ENCODE assay signal across 23 cellular contexts in the genomic region with DNA sequence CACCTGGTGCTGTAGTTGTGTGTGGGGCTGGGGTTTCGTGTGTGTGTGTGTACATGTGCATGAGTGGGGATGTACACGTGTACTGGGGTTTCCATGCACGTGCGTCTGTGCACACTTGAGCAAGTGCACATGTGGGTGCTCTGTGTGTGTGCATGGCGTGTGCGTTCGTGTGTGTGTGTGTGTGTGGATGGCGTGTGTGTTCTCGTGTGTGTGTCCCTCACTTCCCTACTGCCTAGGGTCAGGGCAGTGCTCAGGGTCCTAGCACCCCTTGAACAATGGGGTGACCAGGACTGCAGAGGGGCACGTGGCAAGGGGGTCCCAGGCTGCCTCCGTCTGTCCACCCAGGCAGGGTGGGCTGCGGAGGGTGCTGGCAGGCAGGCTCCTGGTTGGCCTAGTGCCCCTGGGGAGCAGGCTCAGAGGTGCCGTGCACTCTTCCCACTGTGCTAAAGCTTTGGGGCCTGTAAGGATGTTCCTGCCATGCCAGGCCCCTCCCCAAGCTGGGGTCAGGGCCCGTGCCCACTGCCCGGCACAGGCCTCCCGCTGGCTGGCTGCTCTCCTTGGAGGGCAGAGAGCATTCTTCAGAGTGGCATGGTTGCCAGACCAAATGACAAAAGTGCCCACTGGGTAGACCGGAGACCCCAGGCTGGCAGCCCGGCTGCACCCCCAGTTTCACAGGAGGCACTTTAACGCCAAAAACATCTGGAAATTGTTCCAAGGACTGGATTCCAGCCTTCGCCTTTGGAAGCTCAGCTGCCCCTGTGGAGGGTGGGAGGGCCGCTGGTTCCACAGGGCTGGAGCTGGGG. TPM values are rescaled to one million over a fixed set of nuclear protein-coding genes. Genes with fewer than 3 reads are reported as not detected.
A peak's percentile ranks its signal among the peaks of the same experiment; 100 is the strongest.
DNase-seq lines count a peak whose midpoint lies in the region; ATAC-seq, FAIRE-seq and TF ChIP-seq lines count a peak whose summit lies in the region.
"Had no signal": no experiment of that assay in that cellular context is flagged by ENCODE, and none has a peak within 500 bp of the region (broad histone marks: within the 10 kb centered on the region; RNA-seq: fewer than 3 reads in every experiment).

No MANE protein-coding gene starts in this region.

- H3K9me3 ChIP-seq in PC-3 (ENCODE audit: low read length) (no peaks in the 10 kb centered on the region), H1 (ENCODE audit: insufficient read depth in 2 of 2, low read depth in 1 of 2, low read length in 1 of 2) (no peaks in the 10 kb centered on the region), trophoblast cell (ENCODE audit: insufficient read depth, low read depth, low read length) (peaks cover 3% of the 10 kb centered on the region), lower lobe of right lung (no peaks in the 10 kb centered on the region), esophagus muscularis mucosa (no peaks in the 10 kb centered on the region)

- H2BK12ac ChIP-seq in H1 (ENCODE audit: low read depth, low read length): peak overlapping the region; percentile 99; the same call in 1 of the 2 replicates
- no peak overlapping the region for H2BK12ac ChIP-seq in trophoblast cell (ENCODE audit: low read length)

- peaks cover 12% of the 10 kb centered on the region for H3K4me1 Mint-ChIP-seq in CD14-positive monocyte
- H3K4me1 Mint-ChIP-seq: IgD-negative memory B cell had no signal

- TF ChIP-seq RAD21 in H1 (IDR thresholded peaks at IDR 0.05 in 1 of 2, conservative IDR thresholded peaks at IDR 0.05 in 1 of 2; ENCODE audit: low read depth in 2 of 2, low read length in 2 of 2): no peak

- no peaks in the 10 kb centered on the region for H3K9me2 ChIP-seq in PC-3 (replicated peaks; ENCODE audit: low read length)

- peak overlapping the region; percentile 94 for H3K4ac ChIP-seq in H1 (replicated peaks; ENCODE audit: insufficient read length, low read depth, low read length)
- no peak overlapping the region for H3K4ac ChIP-seq in trophoblast cell (ENCODE audit: low read depth, low read length)

- no peak overlapping the region for H3K9ac ChIP-seq in PC-3 (ENCODE audit: low read length)
- no peak overlapping the region for H3K9ac ChIP-seq in H1 (replicated peaks in 1 of 4; ENCODE audit: extremely low read depth in 1 of 4, low read depth in 3 of 4, low read length in 3 of 4)
- peak overlapping the region; percentile 8 for H3K9ac ChIP-seq in trophoblast cell (ENCODE audit: low read length)

- H3K18ac ChIP-seq in H1 (ENCODE audit: extremely low read depth, low read length) (peak overlapping the region; percentile 38; the same call in 1 of the 2 replicates), trophoblast cell (ENCODE audit: low read length) (no peak overlapping the region)

- no peaks in the 10 kb centered on the region for H3K79me2 ChIP-seq in PC-3 (ENCODE audit: low read length)
- no peaks in the 10 kb centered on the region for H3K79me2 ChIP-seq in H1 (ENCODE audit: control insufficient read depth in 1 of 2, insufficient read depth in 2 of 2, low read length in 2 of 2)
- peaks cover 2% of the 10 kb centered on the region for H3K79me2 ChIP-seq in trophoblast cell (ENCODE audit: control insufficient read depth, insufficient read depth, low read length, poor library complexity)

- intact Hi-C loops in CD14-positive monocyte (cut with micrococcal nuclease): loop anchor here in 1 of 2 donors (5.0 kb wide), 1 partner anchor 42 kb away; no protein-coding TSS in a partner anchor
- intact Hi-C loops in PC-3 (cut with micrococcal nuclease): no loop called here
- intact Hi-C loops in lower lobe of right lung (cut with DNase I): no loop called here
- intact Hi-C loops in esophagus muscularis mucosa (cut with DNase I): no loop called here

- H3K79me1 ChIP-seq in H1 (ENCODE audit: low read depth, low read length): no peaks in the 10 kb centered on the region
- peaks cover 17% of the 10 kb centered on the region for H3K79me1 ChIP-seq in trophoblast cell (ENCODE audit: low read length)

- FAIRE-seq in H1 (lab: Jason Lieb, UNC): no peak
- FAIRE-seq: D721Med, keratinocyte had no signal

- DNase-seq in CD14-positive monocyte (ENCODE audit: low spot score) (peak; percentile 17), PC-3 (no peak), H1 (ENCODE audit: low read depth in 1 of 2, low spot score in 2 of 2) (no peak), trophoblast cell (no peak), lower lobe of right lung (no peak), NCI-H2107 treated with DMSO at 0.1 percent for 48 hours (lab: John Stamatoyannopoulos, UW; ENCODE audit: unreplicated experiment) (no peak), esophagus muscularis mucosa (ENCODE audit: extremely low spot score) (no peak)
- DNase-seq in activated naive CD4-positive, alpha-beta T cell treated with anti-CD3 and anti-CD28 coated beads, Interleukin-2, amount 50 U/mL, for 16 hours: no peak
- DNase-seq: activated CD4-positive, alpha-beta T cell treated with anti-CD3 and anti-CD28 coated beads, Interleukin-2, amount 50 U/mL, for 48 hours; activated gamma-delta T cell treated with Interleukin-2 at 50 U/mL for 16 hours; activated T-cell treated with anti-CD3 and anti-CD28 coated beads for 4 hours; central memory CD4-positive, alpha-beta T cell; dorsolateral prefrontal cortex; mesendoderm; naive B cell; NCI-H187 treated with DMSO at 0.1 percent for 48 hours; stimulated activated naive CD8-positive, alpha-beta T cell treated with anti-CD3 and anti-CD28 coated beads, Interleukin-15, Interleukin-2, amounts not matched to agents 100 U/mL and 50 U/mL, for 24 hours had no signal

- no peak overlapping the region for H3K4me3 Mint-ChIP-seq in CD14-positive monocyte
- H3K4me3 Mint-ChIP-seq: IgD-negative memory B cell, naive B cell had no signal

- CTCF ChIA-PET in PC-3 (lab: Charles Lee): interaction anchor here (0.6 kb wide), 1 partner anchor 223 kb away, joined by 3 read pairs; no protein-coding TSS in a partner anchor
- CTCF ChIA-PET in H1 (lab: Charles Lee; ENCODE audit: partially characterized antibody): no interaction called here

- peak overlapping the region; percentile 98 for H4K91ac ChIP-seq in H1 (replicated peaks; ENCODE audit: insufficient read length, low read length)
- no peak overlapping the region for H4K91ac ChIP-seq in trophoblast cell (ENCODE audit: low read depth, low read length)

- H3F3A ChIP-seq in PC-3 (ENCODE audit: low read length, unreplicated experiment): no peaks in the 10 kb centered on the region

- H3K4me2 ChIP-seq in PC-3 (ENCODE audit: low read length) (no peak overlapping the region), H1 (ENCODE audit: insufficient read depth in 1 of 2, low read depth in 2 of 2, low read length in 2 of 2) (no peak overlapping the region), trophoblast cell (ENCODE audit: low read length) (no peak overlapping the region)

- H2AK5ac ChIP-seq in H1 (ENCODE audit: low read depth, low read length) (peak overlapping the region; percentile 95), trophoblast cell (ENCODE audit: low read length) (no peak overlapping the region)

- H4K8ac ChIP-seq in H1 (ENCODE audit: extremely low read depth, insufficient read depth, low read length) (peak overlapping the region; percentile 72; the same call in 1 of the 2 replicates), trophoblast cell (ENCODE audit: low read depth, low read length) (no peak overlapping the region)

- peaks cover 0 to 22% (median 11%) of the 10 kb centered on the region in 3 donors for H3K27me3 Mint-ChIP-seq in CD14-positive monocyte (ENCODE audit: low read depth in 3 of 3)

- TF ChIP-seq CTCF in CD14-positive monocyte (IDR thresholded peaks at IDR 0.05) (no peak), PC-3 (conservative IDR thresholded peaks at IDR 0.05; ENCODE audit: low read depth, low read length) (no peak), H1 (IDR thresholded peaks at IDR 0.05; ENCODE audit: control extremely low read depth in 1 of 3, insufficient read depth in 1 of 3, low read depth in 1 of 3, low read length in 3 of 3) (no peak), lower lobe of right lung (IDR thresholded peaks at IDR 0.05) (no peak), esophagus muscularis mucosa (IDR thresholded peaks at IDR 0.05) (no peak)

- no peak overlapping the region for H3K56ac ChIP-seq in H1 (replicated peaks; ENCODE audit: insufficient read length, low read depth, low read length)

- H3K23me2 ChIP-seq in H1 (ENCODE audit: low read depth, low read length): peaks cover 14% of the 10 kb centered on the region

- H3K14ac ChIP-seq in H1 (ENCODE audit: insufficient read length) (no peak overlapping the region), trophoblast cell (ENCODE audit: low read length) (no peak overlapping the region)

- H3K36me3 ChIP-seq in PC-3 (ENCODE audit: low read depth, low read length) (no peaks in the 10 kb centered on the region), H1 (ENCODE audit: control insufficient read depth in 2 of 4, insufficient read depth in 4 of 4, low read length in 3 of 4) (no peaks in the 10 kb centered on the region), trophoblast cell (ENCODE audit: control insufficient read depth in 1 of 2, insufficient read depth in 2 of 2, low read length in 2 of 2) (no peaks in the 10 kb centered on the region), lower lobe of right lung (no peaks in the 10 kb centered on the region), esophagus muscularis mucosa (no peaks in the 10 kb centered on the region)

- no peaks in the 10 kb centered on the region for H3K36me3 Mint-ChIP-seq in CD14-positive monocyte
- H3K36me3 Mint-ChIP-seq: IgD-negative memory B cell, naive B cell had no signal

- peak overlapping the region; percentile 99; the same call in 1 of the 2 replicates for H2BK15ac ChIP-seq in H1 (ENCODE audit: low read length)

- H3K27ac Mint-ChIP-seq in CD14-positive monocyte: peak overlapping the region in 2 of 7 donors; percentile 23 to 68
- H3K27ac Mint-ChIP-seq: naive B cell had no signal

- POLR2A ChIA-PET in PC-3 (lab: Charles Lee; ENCODE audit: unreplicated experiment) (no interaction called here), H1 (lab: Charles Lee; ENCODE audit: partially characterized antibody) (no interaction called here)

- no peak overlapping the region for H4K12ac ChIP-seq in trophoblast cell (ENCODE audit: low read depth, low read length)

- H3K27ac ChIP-seq in PC-3 (ENCODE audit: low read length) (peak overlapping the region; percentile 70), H1 (ENCODE audit: low read depth, low read length) (no peak overlapping the region), trophoblast cell (ENCODE audit: low read depth, low read length) (no peak overlapping the region), lower lobe of right lung (no peak overlapping the region), esophagus muscularis mucosa (replicated peaks in 1 of 4) (peak overlapping the region in 1 of 4 donors; percentile 27)
- H3K27ac ChIP-seq: foreskin keratinocyte, HL-60 had no signal

- H3K9me3 Mint-ChIP-seq in CD14-positive monocyte: no peaks in the 10 kb centered on the region
- H3K9me3 Mint-ChIP-seq: IgD-negative memory B cell, naive B cell had no signal

- WGBS in H1 (ENCODE audit: extremely low coverage in 1 of 2, insufficient coverage in 1 of 2, insufficient read length in 1 of 2, insufficient replicate concordance in 2 of 2, low coverage in 1 of 2, low lambda C conversion rate in 2 of 2, missing lambda C conversion rate in 1 of 2), 2 experiments: 93% methylated on average over 21 of the region's 21 CpGs; no CpG with 5 or more reads in 1 of the 2 experiments
- WGBS in trophoblast cell (ENCODE audit: extremely low coverage, insufficient coverage, insufficient read length): no CpG with 5 or more reads among the region's 21 CpGs
- WGBS in esophagus muscularis mucosa: 93% methylated on average over 15 of the region's 21 CpGs

- H4K5ac ChIP-seq in H1 (ENCODE audit: insufficient read length, low read depth, low read length): no peak overlapping the region

- no peak overlapping the region for H3K4me3 ChIP-seq in PC-3 (ENCODE audit: low read length)
- no peak overlapping the region for H3K4me3 ChIP-seq in H1 (ENCODE audit: extremely low read depth in 1 of 4, insufficient read depth in 2 of 4, low read depth in 3 of 4, low read length in 4 of 4)
- H3K4me3 ChIP-seq in trophoblast cell (ENCODE audit: low read depth, low read length): no peak overlapping the region
- no peak overlapping the region for H3K4me3 ChIP-seq in lower lobe of right lung
- H3K4me3 ChIP-seq in esophagus muscularis mucosa: no peak overlapping the region

- H3K27me3 ChIP-seq in PC-3 (ENCODE audit: low read length): no peaks in the 10 kb centered on the region
- H3K27me3 ChIP-seq in H1 (replicated peaks in 1 of 4; ENCODE audit: control insufficient read depth in 3 of 4, extremely low read depth in 1 of 4, insufficient read depth in 3 of 4, low read length in 3 of 4): peaks cover 0 to 5% (median 0%) of the 10 kb centered on the region in 4 experiments; a peak in 2 of 7 replicates
- H3K27me3 ChIP-seq in trophoblast cell (ENCODE audit: insufficient read depth, low read length): no peaks in the 10 kb centered on the region
- peaks cover 30% of the 10 kb centered on the region for H3K27me3 ChIP-seq in lower lobe of right lung (ENCODE audit: low read depth)
- peaks cover 6 to 50% (median 18%) of the 10 kb centered on the region in 4 donors for H3K27me3 ChIP-seq in esophagus muscularis mucosa

- H2AFZ ChIP-seq in PC-3 (ENCODE audit: low read length) (no peak overlapping the region), H1 (ENCODE audit: low read length) (no peak overlapping the region), trophoblast cell (ENCODE audit: insufficient read depth, low read length, poor library complexity) (no peak overlapping the region)

- TF ChIP-seq POLR2A in H1 (IDR thresholded peaks at IDR 0.05; ENCODE audit: control extremely low read depth in 1 of 2, low read depth in 2 of 2, low read length in 2 of 2) (no peak), esophagus muscularis mucosa (IDR thresholded peaks at IDR 0.05; ENCODE audit: low read depth) (no peak)

- H2BK120ac ChIP-seq in H1 (replicated peaks; ENCODE audit: low read depth, low read length): peak overlapping the region; percentile 14
- H2BK120ac ChIP-seq in trophoblast cell (ENCODE audit: insufficient read depth, low read length, poor library complexity): no peak overlapping the region

- ATAC-seq in PC-3: no peak
- ATAC-seq in lower lobe of right lung: no peak
- ATAC-seq: stimulated activated naive CD8-positive, alpha-beta T cell treated with anti-CD3 and anti-CD28 coated beads, Interleukin-15, Interleukin-2, amounts not matched to agents 100 U/mL and 50 U/mL, for 24 hours had no signal

- H2BK20ac ChIP-seq in H1 (ENCODE audit: low read length): peak overlapping the region; percentile 34; the same call in 1 of the 2 replicates

- no peak for TF ChIP-seq EP300 in H1 (IDR thresholded peaks at IDR 0.05; ENCODE audit: borderline replicate concordance in 1 of 2, low read depth in 2 of 2, low read length in 2 of 2)
- TF ChIP-seq EP300 in esophagus muscularis mucosa (IDR thresholded peaks at IDR 0.05): no peak

- peaks cover 32% of the 10 kb centered on the region for H3K4me1 ChIP-seq in PC-3 (ENCODE audit: insufficient read depth, low read length)
- H3K4me1 ChIP-seq in H1 (replicated peaks in 1 of 4; ENCODE audit: control insufficient read depth in 3 of 4, insufficient read depth in 4 of 4, low read length in 3 of 4): peaks cover 0 to 26% (median 15%) of the 10 kb centered on the region in 4 experiments; a peak in 6 of 7 replicates
- H3K4me1 ChIP-seq in trophoblast cell (ENCODE audit: control insufficient read depth in 1 of 2, insufficient read depth in 2 of 2, low read length in 2 of 2): peaks cover 20 to 28% of the 10 kb centered on the region in 2 experiments
- peaks cover 28% of the 10 kb centered on the region for H3K4me1 ChIP-seq in lower lobe of right lung
- peaks cover 21 to 71% (median 58%) of the 10 kb centered on the region in 4 donors for H3K4me1 ChIP-seq in esophagus muscularis mucosa
- H3K4me1 ChIP-seq: foreskin keratinocyte had no signal

- H3K23ac ChIP-seq in H1 (ENCODE audit: insufficient read length) (no peak overlapping the region), trophoblast cell (ENCODE audit: low read length) (no peak overlapping the region)

- BruUV-seq in PC-3 (replicated peaks; lab: Mats Ljungman, UMichigan): no TSS peak

- peak overlapping the region; percentile 83 for H2BK5ac ChIP-seq in H1 (ENCODE audit: low read depth, low read length)
- no peak overlapping the region for H2BK5ac ChIP-seq in trophoblast cell (ENCODE audit: low read depth, low read length, poor library complexity)

- H4K20me1 ChIP-seq in PC-3 (ENCODE audit: low read length) (no peaks in the 10 kb centered on the region), H1 (replicated peaks in 1 of 2; ENCODE audit: control insufficient read depth in 1 of 2, insufficient read depth in 2 of 2, low read length in 2 of 2) (peaks cover 0 to 2% of the 10 kb centered on the region in 2 experiments)

RNA-seq across cellular contexts. Expression of gene FGFRL1, which starts 29.1 kb away (rescaled TPM):
- polyA plus RNA-seq in CD14-positive monocyte: under 1 TPM; 0.17 to 0.28 TPM
- 31.2 and 42.6 TPM in 2 replicates for total RNA-seq in PC-3 (2014; rRNA removed)
- total RNA-seq in H1 (2021; fragmentation: NEBNext Ultra II Directional; extraction: Animal tissue kit (Norgen Biotek cat#: 25700)): 18.8 and 18.9 TPM in 2 replicates
- 34.6 and 38.9 TPM in 2 replicates for polyA plus RNA-seq in H1 (2011; rRNA removed)
- polyA plus RNA-seq in H1 (2011; cell fraction: cytosol; rRNA removed): 27.7 TPM
- 30.1 TPM for polyA plus RNA-seq in H1 (2011; cell fraction: nucleus; rRNA removed)
- 12.6 to 21.8 TPM (median 19.7 TPM) in 4 replicates for polyA plus RNA-seq in H1 (2012, experiment 1 of 2)
- polyA plus RNA-seq in H1 (2012, experiment 2 of 2): 15.6 TPM
- 21.1 TPM for polyA plus RNA-seq in H1 (2013, experiment 1 of 2)
- polyA plus RNA-seq in H1 (2013, experiment 2 of 2): 22.9 TPM
- 72.8 and 101 TPM in 2 replicates for polyA minus RNA-seq in H1 (2011; rRNA and poly(A)+ RNA removed)
- polyA minus RNA-seq in H1 (2011; cell fraction: cytosol; rRNA and poly(A)+ RNA removed): 20.7 TPM
- 22.0 TPM for polyA minus RNA-seq in H1 (2011; cell fraction: nucleus; rRNA and poly(A)+ RNA removed)
- 17.6 and 18.3 TPM in 2 replicates for polyA plus RNA-seq in trophoblast cell (2013)
- 23.4 TPM for total RNA-seq in lower lobe of right lung
- 10 to 100 TPM; 22.0 to 54.2 (median 32.5) TPM for total RNA-seq in esophagus muscularis mucosa

RNA-seq across cellular contexts. Expression of gene SLC26A1, which starts 47.3 kb away (rescaled TPM):
- under 1 TPM; 0.16 to 0.18 TPM for polyA plus RNA-seq in CD14-positive monocyte
- total RNA-seq in PC-3 (2014; rRNA removed): 0.52 TPM in 1 of 2 replicates, not detected in the other
- not detected in 2 replicates for total RNA-seq in H1 (2021; fragmentation: NEBNext Ultra II Directional; extraction: Animal tissue kit (Norgen Biotek cat#: 25700))
- 0.11 and 0.14 TPM in 2 replicates for polyA plus RNA-seq in H1 (2011; rRNA removed)
- polyA plus RNA-seq in H1 (2011; cell fraction: cytosol; rRNA removed): 0.10 TPM
- polyA plus RNA-seq in H1 (2011; cell fraction: nucleus; rRNA removed): 0.57 TPM
- polyA plus RNA-seq in H1 (2012, experiment 1 of 2): 0.20 to 0.67 TPM (median 0.33 TPM) in 4 replicates
- polyA plus RNA-seq in H1 (2012, experiment 2 of 2): 0.08 TPM
- 0.14 TPM for polyA plus RNA-seq in H1 (2013, experiment 1 of 2)
- 0.06 TPM for polyA plus RNA-seq in H1 (2013, experiment 2 of 2)
- 0.07 and 0.09 TPM in 2 replicates for polyA minus RNA-seq in H1 (2011; rRNA and poly(A)+ RNA removed)
- not detected for polyA minus RNA-seq in H1 (2011; cell fraction: cytosol; rRNA and poly(A)+ RNA removed)
- polyA minus RNA-seq in H1 (2011; cell fraction: nucleus; rRNA and poly(A)+ RNA removed): 0.20 TPM
- 0.10 TPM in 1 of 2 replicates, not detected in the other for polyA plus RNA-seq in trophoblast cell (2013)
- 1.0 TPM for total RNA-seq in lower lobe of right lung
- under 1 TPM in 1 of 4 donors, not detected in 3; 0.06 TPM for total RNA-seq in esophagus muscularis mucosa
- total RNA-seq: foreskin keratinocyte, SK-MEL-5 had no signal
- polyA plus RNA-seq: foreskin keratinocyte, keratinocyte had no signal

RNA-seq across cellular contexts. Expression of gene IDUA, which starts 53.7 kb away (rescaled TPM):
- 1 to 10 TPM; 6.4 to 8.5 TPM for polyA plus RNA-seq in CD14-positive monocyte
- 10.1 and 10.3 TPM in 2 replicates for total RNA-seq in PC-3 (2014; rRNA removed)
- 4.8 and 6.5 TPM in 2 replicates for total RNA-seq in H1 (2021; fragmentation: NEBNext Ultra II Directional; extraction: Animal tissue kit (Norgen Biotek cat#: 25700))
- polyA plus RNA-seq in H1 (2011; rRNA removed): 2.8 and 5.8 TPM in 2 replicates
- polyA plus RNA-seq in H1 (2011; cell fraction: cytosol; rRNA removed): 3.5 TPM
- 30.1 TPM for polyA plus RNA-seq in H1 (2011; cell fraction: nucleus; rRNA removed)
- polyA plus RNA-seq in H1 (2012, experiment 1 of 2): 1.3 to 4.4 TPM (median 2.7 TPM) in 4 replicates
- polyA plus RNA-seq in H1 (2012, experiment 2 of 2): 1.2 TPM
- 2.0 TPM for polyA plus RNA-seq in H1 (2013, experiment 1 of 2)
- 2.1 TPM for polyA plus RNA-seq in H1 (2013, experiment 2 of 2)
- polyA minus RNA-seq in H1 (2011; rRNA and poly(A)+ RNA removed): 0.93 and 1.1 TPM in 2 replicates
- polyA minus RNA-seq in H1 (2011; cell fraction: cytosol; rRNA and poly(A)+ RNA removed): 2.7 TPM
- polyA minus RNA-seq in H1 (2011; cell fraction: nucleus; rRNA and poly(A)+ RNA removed): 8.1 TPM
- polyA plus RNA-seq in trophoblast cell (2013): 2.0 and 2.2 TPM in 2 replicates
- total RNA-seq in lower lobe of right lung: 46.0 TPM
- 10 to 100 TPM; 10.4 to 23.1 (median 11.5) TPM for total RNA-seq in esophagus muscularis mucosa
